Comparison of ENCODE assay signal across 19 cellular contexts in genomic region chr5:32379421-32379820, GRCh38.
"Had no signal": no experiment of that assay in that cellular context is flagged by ENCODE, and none has a peak within 500 bp of the region (broad histone marks: within the 10 kb centered on the region; RNA-seq: fewer than 3 reads in every experiment).

No MANE protein-coding gene starts in this region.

- H3K9ac ChIP-seq: parathyroid adenoma had no signal

- H3K27me3 Mint-ChIP-seq: activated CD4-positive, alpha-beta T cell treated with anti-CD3 and anti-CD28 coated beads, Interleukin-2, amount 10 ng/mL, durations not matched to agents 24 days and 14 days; dendritic cell treated with granulocyte-macrophage colony-stimulating factor and Interleukin-4, amounts not matched to agents 40 ng/mL and 50 ng/mL, for 4 days; effector memory CD8-positive, alpha-beta T cell; naive B cell had no signal

- H3K27ac Mint-ChIP-seq: activated CD4-positive, alpha-beta T cell treated with anti-CD3 and anti-CD28 coated beads, Interleukin-2, amount 10 ng/mL, durations not matched to agents 24 days and 14 days; dendritic cell treated with granulocyte-macrophage colony-stimulating factor and Interleukin-4, amounts not matched to agents 40 ng/mL and 50 ng/mL, for 4 days had no signal

- H3K9me3 Mint-ChIP-seq: activated CD4-positive, alpha-beta T cell treated with anti-CD3 and anti-CD28 coated beads, Interleukin-2, amount 10 ng/mL, durations not matched to agents 24 days and 14 days; dendritic cell treated with granulocyte-macrophage colony-stimulating factor and Interleukin-4, amounts not matched to agents 40 ng/mL and 50 ng/mL, for 4 days; effector memory CD8-positive, alpha-beta T cell; naive B cell had no signal

- H3K36me3 ChIP-seq: uterus had no signal

- H3K4me3 Mint-ChIP-seq: activated CD4-positive, alpha-beta T cell treated with anti-CD3 and anti-CD28 coated beads, Interleukin-2, amount 10 ng/mL, durations not matched to agents 24 days and 14 days; dendritic cell treated with granulocyte-macrophage colony-stimulating factor and Interleukin-4, amounts not matched to agents 40 ng/mL and 50 ng/mL, for 4 days; effector memory CD8-positive, alpha-beta T cell; naive B cell had no signal

- ATAC-seq: effector memory CD8-positive, alpha-beta T cell; gastroesophageal sphincter had no signal

- H3K4me1 Mint-ChIP-seq: activated CD4-positive, alpha-beta T cell treated with anti-CD3 and anti-CD28 coated beads, Interleukin-2, amount 10 ng/mL, durations not matched to agents 24 days and 14 days; naive B cell had no signal

- H3K4me1 ChIP-seq: breast epithelium, gastroesophageal sphincter, parathyroid adenoma had no signal

- H2AFZ ChIP-seq: parathyroid adenoma had no signal

- DNase-seq: activated CD4-positive, alpha-beta T cell treated with anti-CD3 and anti-CD28 coated beads, Interleukin-2, amount 10 ng/mL, durations not matched to agents 24 days and 14 days; activated CD4-positive, CD25-positive, alpha-beta regulatory T cell; activated T-cell treated with anti-CD3 and anti-CD28 coated beads, Interleukin-2, amount 50 U/mL, for 1 hour; aorta; effector memory CD8-positive, alpha-beta T cell; islet precursor cell; naive B cell; stimulated activated CD4-positive, alpha-beta T cell treated with anti-CD3 and anti-CD28 coated beads, Interleukin-2, amount 100 ng/mL, for 48 hours; stimulated activated naive CD4-positive, alpha-beta T cell; substantia nigra; T-helper 2 cell; uterus had no signal

- H3K27me3 ChIP-seq: breast epithelium, gastroesophageal sphincter, neutrophil, tibial nerve, uterus had no signal

- H3K9me3 ChIP-seq: breast epithelium, gastroesophageal sphincter, neutrophil, tibial nerve, uterus had no signal

- H3K27ac ChIP-seq: breast epithelium, gastroesophageal sphincter, neutrophil, parathyroid adenoma, tibial nerve, uterus had no signal

- H3K79me2 ChIP-seq: parathyroid adenoma had no signal

- H3K4me3 ChIP-seq: breast epithelium, gastroesophageal sphincter, lung, tibial nerve, uterus had no signal
